Comparison of ENCODE assay signal across 8 cellular contexts in the genomic region with DNA sequence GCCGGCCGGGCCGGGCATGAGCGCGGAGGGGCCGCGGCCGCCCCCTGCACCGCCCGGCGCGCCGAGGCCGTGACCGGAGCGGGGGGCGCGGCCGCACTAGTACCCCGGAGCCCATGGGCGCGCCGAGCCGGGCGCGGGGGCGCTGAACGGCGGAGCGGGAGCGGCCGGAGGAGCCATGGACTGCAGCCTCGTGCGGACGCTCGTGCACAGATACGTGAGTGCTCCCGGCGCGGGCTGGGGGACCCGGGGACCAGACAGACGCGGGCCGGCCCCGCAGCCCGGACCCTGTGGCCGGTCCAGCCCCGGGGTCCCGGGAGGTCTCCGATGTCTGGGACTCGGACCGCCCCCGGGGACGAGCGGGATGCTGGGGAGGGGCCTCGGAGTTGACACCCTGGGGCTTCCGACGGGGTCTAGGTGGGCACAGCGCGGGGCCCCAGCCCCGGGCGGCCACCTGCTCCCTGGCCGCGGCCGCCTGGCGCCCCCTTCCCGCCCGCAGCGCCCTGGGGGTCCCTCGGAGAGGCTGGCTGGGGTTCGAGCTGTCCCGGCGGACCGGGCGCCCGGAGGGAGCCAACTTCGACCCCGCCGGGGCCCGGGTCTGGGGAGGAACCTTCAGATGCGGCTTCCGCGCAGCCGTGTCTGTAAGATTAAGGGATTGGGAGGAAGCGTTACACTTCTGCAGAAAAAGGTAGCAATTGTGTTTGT.
DNase-seq lines count a peak whose midpoint lies in the region; ATAC-seq and TF ChIP-seq lines count a peak whose summit lies in the region.

No MANE protein-coding gene starts in this region.

- CTCF ChIA-PET in AG04449 (lab: Yijun Ruan, JAX) = no interaction called here

- peak overlapping the region; percentile 87 for H3K9ac ChIP-seq in NT2/D1 (ENCODE audit: insufficient read length, low read depth)

- no peak for DNase-seq in AG04449 (ENCODE audit: low read depth, low spot score)
- no peak for DNase-seq in NT2/D1 (ENCODE audit: low read depth, low spot score)
- no peak for DNase-seq in iPS DF 6.9 (ENCODE audit: low read depth, low spot score)
- no peak for DNase-seq in skeletal muscle cell (ENCODE audit: low read depth)
- no peak for DNase-seq in NCI-H1048 (lab: John Stamatoyannopoulos, UW)

- H3K27ac ChIP-seq in angular gyrus (ENCODE audit: low read depth, low read length) (peak overlapping the region; percentile 71), iPS DF 6.9 (ENCODE audit: low read length) (no peak overlapping the region)

- H3K4me3 ChIP-seq in AG04449 (ENCODE audit: low read depth, low read length) = peak overlapping the region; percentile 70
- peak overlapping the region; percentile 65 for H3K4me3 ChIP-seq in NT2/D1 (ENCODE audit: insufficient read length, low read depth)
- H3K4me3 ChIP-seq in iPS DF 6.9 (ENCODE audit: low read length) = peak overlapping the region; percentile 79
- peak overlapping the region; percentile 82 for H3K4me3 ChIP-seq in skeletal muscle cell (ENCODE audit: low read depth, low read length)

- peaks cover 7% of the 10 kb centered on the region for H3K27me3 ChIP-seq in NT2/D1 (ENCODE audit: insufficient read depth, insufficient read length)
- no peaks in the 10 kb centered on the region for H3K27me3 ChIP-seq in iPS DF 6.9 (ENCODE audit: control insufficient read depth, insufficient read depth, low read length)

- POLR2A ChIA-PET in AG04449 (lab: Yijun Ruan, JAX) = no interaction called here

- H3K9me3 ChIP-seq in NT2/D1 (ENCODE audit: insufficient read depth, low read length) (no peaks in the 10 kb centered on the region), iPS DF 6.9 (ENCODE audit: control insufficient read depth, insufficient read depth, low read length) (no peaks in the 10 kb centered on the region)

- no CpG with 5 or more reads among the region's 85 CpGs for WGBS in iPS DF 6.9 (ENCODE audit: insufficient coverage, insufficient read length)

- ATAC-seq in GM18498 (IDR thresholded peaks at IDR 0.05; ENCODE audit: unreplicated experiment) = peak; percentile 41
- peak; percentile 25 for ATAC-seq in HG02852 (IDR thresholded peaks at IDR 0.05; ENCODE audit: unreplicated experiment)

- H3K4me1 ChIP-seq in NT2/D1 (ENCODE audit: insufficient read depth, insufficient read length) (peaks cover 8% of the 10 kb centered on the region), iPS DF 6.9 (ENCODE audit: control insufficient read depth, insufficient read depth, low read length) (peaks cover 5% of the 10 kb centered on the region)

- TF ChIP-seq CTCF in AG04449 (IDR thresholded peaks at IDR 0.05; ENCODE audit: insufficient read depth, low read length, missing control alignments) = no peak

- H3K36me3 ChIP-seq in NT2/D1 (ENCODE audit: insufficient read depth, insufficient read length, low read length) = no peaks in the 10 kb centered on the region
- no peaks in the 10 kb centered on the region; the same call in 1 of the 2 replicates for H3K36me3 ChIP-seq in iPS DF 6.9 (ENCODE audit: control insufficient read depth, insufficient read depth, low read length)
